In the genomic region with DNA sequence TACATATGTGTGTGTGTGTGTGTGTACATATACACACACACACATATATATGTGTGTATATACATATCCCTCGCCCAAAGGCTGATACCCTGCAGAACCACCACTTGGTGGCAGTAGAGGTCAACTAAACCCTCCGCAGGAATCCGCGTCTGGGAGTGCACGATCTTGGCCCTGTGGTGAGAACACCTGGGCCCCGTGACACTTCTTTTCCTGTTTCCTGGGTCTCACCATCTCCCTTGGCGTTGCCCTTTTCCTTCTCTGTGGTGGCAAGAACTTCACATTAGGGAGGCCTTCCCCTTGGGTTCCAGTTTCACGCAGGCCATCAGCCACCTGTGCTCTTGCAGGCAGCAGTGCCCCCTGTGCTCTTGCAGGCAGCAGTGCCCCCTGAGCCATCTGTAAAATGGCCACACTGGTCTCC, we compare ENCODE assay signal across 8 cellular contexts. TPM values are rescaled to one million over a fixed set of nuclear protein-coding genes. Genes with fewer than 3 reads are reported as not detected.
DNase-seq lines count a peak whose midpoint lies in the region; ATAC-seq and TF ChIP-seq lines count a peak whose summit lies in the region.

No MANE protein-coding gene starts in this region.

- H3K36me3 ChIP-seq in HUES64 (ENCODE audit: insufficient read depth, low read length) (no peaks in the 10 kb centered on the region), PC-3 (ENCODE audit: low read depth, low read length) (no peaks in the 10 kb centered on the region)

- H3K9me3 ChIP-seq in HUES64 (ENCODE audit: insufficient read depth, low read depth, low read length) = no peaks in the 10 kb centered on the region
- no peaks in the 10 kb centered on the region for H3K9me3 ChIP-seq in PC-3 (ENCODE audit: low read length)

- BruUV-seq in PC-3 (replicated peaks; lab: Mats Ljungman, UMichigan) = no TSS peak

- H3K27ac Mint-ChIP-seq in osteocyte (ENCODE audit: unreplicated experiment) (no peak overlapping the region), type B pancreatic cell (no peak overlapping the region)

- intact Hi-C loops in PC-3 (cut with micrococcal nuclease) = loop anchor here (1.0 kb wide), 3 partner anchors 175 to 325 kb away; no protein-coding TSS in a partner anchor

- no peak overlapping the region for H3K27ac ChIP-seq in HUES64 (ENCODE audit: low read depth, low read length)
- H3K27ac ChIP-seq in PC-3 (ENCODE audit: low read length) = no peak overlapping the region

- no peaks in the 10 kb centered on the region for H3K79me2 ChIP-seq in PC-3 (ENCODE audit: low read length)

- H3K36me3 Mint-ChIP-seq in osteocyte (ENCODE audit: unreplicated experiment) = no peaks in the 10 kb centered on the region
- no peaks in the 10 kb centered on the region for H3K36me3 Mint-ChIP-seq in type B pancreatic cell

- POLR2A ChIA-PET in PC-3 (lab: Charles Lee; ENCODE audit: unreplicated experiment) = no interaction called here

- H3K27me3 ChIP-seq in HUES64 (ENCODE audit: insufficient read depth, low read length) (peaks cover 28% of the 10 kb centered on the region), PC-3 (ENCODE audit: low read length) (no peaks in the 10 kb centered on the region)

- peak; percentile 79 for TF ChIP-seq CTCF in PC-3 (conservative IDR thresholded peaks at IDR 0.05; ENCODE audit: low read depth, low read length)
- TF ChIP-seq CTCF in foreskin fibroblast (IDR thresholded peaks at IDR 0.05; ENCODE audit: low read depth, low read length) = peak; percentile 74
- TF ChIP-seq CTCF in osteocyte (IDR thresholded peaks at IDR 0.05) = peak; percentile 94
- peak; percentile 91 for TF ChIP-seq CTCF in type B pancreatic cell (conservative IDR thresholded peaks at IDR 0.05)

- CTCF ChIA-PET in PC-3 (lab: Charles Lee) = no interaction called here

- H3K4me1 ChIP-seq in HUES64 (ENCODE audit: insufficient read depth, low read length) = peaks cover 3% of the 10 kb centered on the region; the same call in 1 of the 2 replicates
- peaks cover 5% of the 10 kb centered on the region; the same call in 1 of the 2 replicates for H3K4me1 ChIP-seq in PC-3 (ENCODE audit: insufficient read depth, low read length)

- H3K4me3 ChIP-seq in HUES64 (ENCODE audit: low read length) (peak overlapping the region; percentile 26; the same call in 1 of the 2 replicates), PC-3 (ENCODE audit: low read length) (no peak overlapping the region), foreskin fibroblast (ENCODE audit: low read depth in 1 of 2, low read length in 2 of 2) (no peak overlapping the region)

- H3K4me3 Mint-ChIP-seq in osteocyte (ENCODE audit: unreplicated experiment) = no peak overlapping the region
- peak overlapping the region; percentile 11 for H3K4me3 Mint-ChIP-seq in type B pancreatic cell

- peak; percentile 85 for DNase-seq in Daoy (ENCODE audit: low read depth)
- peak; percentile 80 for DNase-seq in PC-3
- peak; percentile 37 for DNase-seq in activated T-helper 1 cell treated with Interleukin-2 at 50 U/mL for 16 hours (ENCODE audit: low read depth)
- DNase-seq in foreskin fibroblast = peak; percentile 47 to 84
- DNase-seq in osteocyte (ENCODE audit: extremely low spot score, unreplicated experiment) = peak; percentile 88
- DNase-seq in type B pancreatic cell (ENCODE audit: extremely low spot score, unreplicated experiment) = peak; percentile 79

- H4K20me1 ChIP-seq in PC-3 (ENCODE audit: low read length) = no peaks in the 10 kb centered on the region

- H3K4me1 Mint-ChIP-seq in osteocyte (ENCODE audit: unreplicated experiment) (peaks cover 13% of the 10 kb centered on the region), type B pancreatic cell (ENCODE audit: unreplicated experiment) (peaks cover 29% of the 10 kb centered on the region)

- H3K27me3 Mint-ChIP-seq in osteocyte (ENCODE audit: unreplicated experiment) (peaks cover 25% of the 10 kb centered on the region), type B pancreatic cell (peaks cover 58% of the 10 kb centered on the region)

- WGBS in HUES64 = 8% methylated on average over 8 of the region's 8 CpGs

- no peak overlapping the region for H2AFZ ChIP-seq in PC-3 (ENCODE audit: low read length)

- ATAC-seq in GM21529 (IDR thresholded peaks at IDR 0.05; ENCODE audit: unreplicated experiment) (peak; percentile 86), PC-3 (peak; percentile 99)

- no peak overlapping the region for H3K9ac ChIP-seq in HUES64 (ENCODE audit: low read depth, low read length)
- H3K9ac ChIP-seq in PC-3 (ENCODE audit: low read length) = no peak overlapping the region

- H3K9me3 Mint-ChIP-seq in osteocyte (ENCODE audit: unreplicated experiment) = no peaks in the 10 kb centered on the region
- H3K9me3 Mint-ChIP-seq in type B pancreatic cell = no peaks in the 10 kb centered on the region

- peak overlapping the region; percentile 6; the same call in 1 of the 2 replicates for H3K4me2 ChIP-seq in PC-3 (ENCODE audit: low read length)

- H3F3A ChIP-seq in PC-3 (ENCODE audit: low read length, unreplicated experiment) = no peaks in the 10 kb centered on the region

- H3K9me2 ChIP-seq in PC-3 (replicated peaks; ENCODE audit: low read length) = no peaks in the 10 kb centered on the region

RNA-seq across cellular contexts. Expression of a gene that starts 8.2 kb away (rescaled TPM):
- not detected in 2 replicates for total RNA-seq in Daoy (2014; rRNA removed; shearing (Covaris generic))
- polyA plus RNA-seq in HUES64 (2013, experiment 1 of 2) = not detected
- not detected for polyA plus RNA-seq in HUES64 (2013, experiment 2 of 2)
- total RNA-seq in PC-3 (2014; rRNA removed) (not detected in 2 replicates), osteocyte (not detected in 2 replicates), type B pancreatic cell (ENCODE audit: low replicate concordance) (not detected in 2 replicates)

RNA-seq across cellular contexts. Expression of a gene that starts 53.0 kb away (rescaled TPM):
- not detected in 2 replicates for total RNA-seq in Daoy (2014; rRNA removed; shearing (Covaris generic))
- polyA plus RNA-seq in HUES64 (2013, experiment 1 of 2) = 0.45 TPM
- 0.32 TPM for polyA plus RNA-seq in HUES64 (2013, experiment 2 of 2)
- total RNA-seq in PC-3 (2014; rRNA removed) = not detected in 2 replicates
- total RNA-seq in osteocyte = not detected in 2 replicates
- 3.3 and 8.2 TPM in 2 replicates for total RNA-seq in type B pancreatic cell (ENCODE audit: low replicate concordance)

Comparison
In these comparisons a context has a peak if more than half of its experiments do, and no peak if none do; other contexts are left out.
1. DNase-seq: peak in every context shown above with its lines; median percentile 88 in osteocyte; 85 in Daoy; 80 in PC-3; 79 in type B pancreatic cell; 66 in foreskin fibroblast; 37 in activated T-helper 1 cell treated with Interleukin-2 at 50 U/mL for 16 hours.